Comparison of ENCODE assay signal across 16 cellular contexts in the genomic region with DNA sequence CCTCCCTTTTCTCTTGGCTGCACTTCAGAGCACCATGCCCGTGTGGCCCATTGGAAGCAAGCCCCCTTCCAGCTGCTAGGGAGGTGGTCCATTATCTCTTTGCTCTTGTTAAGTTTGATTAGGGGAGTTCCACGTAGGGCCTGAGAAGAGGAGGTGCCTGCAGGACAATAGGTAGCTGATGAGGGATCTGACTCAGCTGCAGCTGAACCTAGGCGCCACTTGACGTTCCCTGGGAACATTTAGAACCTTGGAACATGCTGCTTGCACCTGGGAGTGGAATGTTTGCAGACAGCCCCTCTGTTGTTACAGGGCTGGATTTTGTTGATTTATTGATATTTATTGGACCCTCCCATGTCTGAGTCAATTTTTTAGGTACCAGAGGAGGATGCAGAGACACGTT. TPM values are rescaled to one million over a fixed set of nuclear protein-coding genes. Genes with fewer than 3 reads are reported as not detected.
DNase-seq lines count a peak whose midpoint lies in the region; ATAC-seq lines count a peak whose summit lies in the region.
"Had no signal": no experiment of that assay in that cellular context is flagged by ENCODE, and none has a peak within 500 bp of the region (broad histone marks: within the 10 kb centered on the region; RNA-seq: fewer than 3 reads in every experiment).

No MANE protein-coding gene starts in this region.

- POLR2A ChIA-PET in naive thymus-derived CD4-positive, alpha-beta T cell (lab: Charles Lee), result interaction anchor here (0.9 to 8.7 kb wide), 3 partner anchors 11 to 35 kb away, joined by 3 to 104 read pairs (median 4); no protein-coding TSS in a partner anchor
- POLR2A ChIA-PET in naive thymus-derived CD8-positive, alpha-beta T cell (lab: Charles Lee), result no interaction called here

- H3K9me3 Mint-ChIP-seq in T-helper 2 cell treated with Interferon-gamma antibody and Interleukin-4, amounts not matched to agents 5 μg/mL and 100 μg/mL, for 36 hours, result no peaks in the 10 kb centered on the region
- no peaks in the 10 kb centered on the region for H3K9me3 Mint-ChIP-seq in naive thymus-derived CD4-positive, alpha-beta T cell
- H3K9me3 Mint-ChIP-seq in naive thymus-derived CD8-positive, alpha-beta T cell, result no peaks in the 10 kb centered on the region

- intact Hi-C loops in naive thymus-derived CD4-positive, alpha-beta T cell (cut with micrococcal nuclease), result no loop called here

- H3K4me3 ChIP-seq in H7 (ENCODE audit: insufficient read depth, low read depth, low read length), result no peak overlapping the region
- no peak overlapping the region for H3K4me3 ChIP-seq in naive thymus-derived CD4-positive, alpha-beta T cell (ENCODE audit: low read length)
- H3K4me3 ChIP-seq: ascending aorta, heart left ventricle, left ventricle myocardium inferior, uterus had no signal

- no peak for ATAC-seq in naive thymus-derived CD4-positive, alpha-beta T cell
- ATAC-seq in naive thymus-derived CD8-positive, alpha-beta T cell, result no peak
- ATAC-seq in GM21786 (IDR thresholded peaks at IDR 0.05; ENCODE audit: unreplicated experiment) (no peak), HG02610 (IDR thresholded peaks at IDR 0.05; ENCODE audit: unreplicated experiment) (no peak)
- ATAC-seq: heart left ventricle had no signal

- H3K4me3 Mint-ChIP-seq in T-helper 2 cell treated with Interferon-gamma antibody and Interleukin-4, amounts not matched to agents 5 μg/mL and 100 μg/mL, for 36 hours, result peak overlapping the region; percentile 99
- H3K4me3 Mint-ChIP-seq in naive thymus-derived CD4-positive, alpha-beta T cell, result peak overlapping the region in 5 of 10 donors; percentile 3 to 100 (median 16)
- peak overlapping the region in 2 of 10 donors; percentile 10 to 26 for H3K4me3 Mint-ChIP-seq in naive thymus-derived CD8-positive, alpha-beta T cell

- H3K36me3 ChIP-seq in H7 (replicated peaks; ENCODE audit: control insufficient read depth, insufficient read depth, low read length), result no peaks in the 10 kb centered on the region; the same call in 1 of the 2 replicates
- H3K36me3 ChIP-seq in naive thymus-derived CD4-positive, alpha-beta T cell (ENCODE audit: control insufficient read depth in 2 of 3, insufficient read depth in 3 of 3, low read length in 3 of 3), result peaks cover 0 to 3% (median 0%) of the 10 kb centered on the region in 3 experiments
- H3K36me3 ChIP-seq: ascending aorta, uterus had no signal

- H3K27me3 ChIP-seq in H7 (ENCODE audit: control insufficient read depth, insufficient read depth, low read length), result 0 out of 2 replicates have a peak, but pooled peaks cover 3% of the 10 kb centered on the region
- H3K27me3 ChIP-seq in naive thymus-derived CD4-positive, alpha-beta T cell (ENCODE audit: control insufficient read depth in 2 of 2, insufficient read depth in 2 of 2, low read length in 2 of 2), result no peaks in the 10 kb centered on the region
- H3K27me3 ChIP-seq: ascending aorta, heart left ventricle, uterus had no signal

- no peak overlapping the region for H3K27ac Mint-ChIP-seq in T-helper 2 cell treated with Interferon-gamma antibody and Interleukin-4, amounts not matched to agents 5 μg/mL and 100 μg/mL, for 36 hours
- H3K27ac Mint-ChIP-seq in naive thymus-derived CD4-positive, alpha-beta T cell, result peak overlapping the region in 8 of 9 donors; percentile 10 to 97 (median 38)
- H3K27ac Mint-ChIP-seq in naive thymus-derived CD8-positive, alpha-beta T cell, result no peak overlapping the region

- H3K36me3 Mint-ChIP-seq in T-helper 2 cell treated with Interferon-gamma antibody and Interleukin-4, amounts not matched to agents 5 μg/mL and 100 μg/mL, for 36 hours (ENCODE audit: low read depth), result peaks cover 65% of the 10 kb centered on the region
- peaks cover 3 to 55% (median 12%) of the 10 kb centered on the region in 5 donors for H3K36me3 Mint-ChIP-seq in naive thymus-derived CD4-positive, alpha-beta T cell
- peaks cover 0 to 11% (median 2%) of the 10 kb centered on the region in 3 donors for H3K36me3 Mint-ChIP-seq in naive thymus-derived CD8-positive, alpha-beta T cell

- DNase-seq in T-helper 2 cell treated with Interferon-gamma antibody and Interleukin-4, amounts not matched to agents 5 μg/mL and 100 μg/mL, for 36 hours (ENCODE audit: low spot score), result no peak
- DNase-seq in T-helper 2 cell (no peak), H7 (peak; percentile 37), astrocyte of the hippocampus (ENCODE audit: low read depth, low spot score) (peak; percentile 28)
- no peak for DNase-seq in naive thymus-derived CD4-positive, alpha-beta T cell
- no peak for DNase-seq in naive thymus-derived CD8-positive, alpha-beta T cell
- DNase-seq: effector CD8-positive, alpha-beta T cell; EL; heart left ventricle; left ventricle myocardium inferior; stimulated activated CD8-positive, alpha-beta memory T cell treated with anti-CD3 and anti-CD28 coated beads, Interleukin-4, amount 100 ng/mL, for 48 hours; T1000; uterus had no signal

- no peak overlapping the region for H3K27ac ChIP-seq in naive thymus-derived CD4-positive, alpha-beta T cell (ENCODE audit: low read depth, low read length)
- H3K27ac ChIP-seq: left ventricle myocardium inferior, uterus had no signal

- H3K4me1 ChIP-seq in naive thymus-derived CD4-positive, alpha-beta T cell (ENCODE audit: control insufficient read depth in 2 of 2, insufficient read depth in 2 of 2, low read length in 2 of 2), result peaks cover 54 to 62% of the 10 kb centered on the region in 2 donors

- peaks cover 66% of the 10 kb centered on the region for H3K4me1 Mint-ChIP-seq in T-helper 2 cell treated with Interferon-gamma antibody and Interleukin-4, amounts not matched to agents 5 μg/mL and 100 μg/mL, for 36 hours (ENCODE audit: low read depth)
- H3K4me1 Mint-ChIP-seq in naive thymus-derived CD4-positive, alpha-beta T cell, result peaks cover 50 to 75% (median 70%) of the 10 kb centered on the region in 7 donors
- peaks cover 37 to 74% (median 62%) of the 10 kb centered on the region in 4 donors for H3K4me1 Mint-ChIP-seq in naive thymus-derived CD8-positive, alpha-beta T cell

- CTCF ChIA-PET in naive thymus-derived CD4-positive, alpha-beta T cell (lab: Charles Lee), result interaction anchor here (1.7 to 3.4 kb wide), 2 partner anchors 11 to 33 kb away, joined by 5 to 22 read pairs; no protein-coding TSS in a partner anchor

- no peaks in the 10 kb centered on the region for H3K9me3 ChIP-seq in naive thymus-derived CD4-positive, alpha-beta T cell (ENCODE audit: control insufficient read depth in 2 of 3, low read length in 3 of 3)
- H3K9me3 ChIP-seq: ascending aorta, heart left ventricle, left ventricle myocardium inferior, uterus had no signal

- H3K27me3 Mint-ChIP-seq in T-helper 2 cell treated with Interferon-gamma antibody and Interleukin-4, amounts not matched to agents 5 μg/mL and 100 μg/mL, for 36 hours (ENCODE audit: low read depth), result no peaks in the 10 kb centered on the region
- no peaks in the 10 kb centered on the region for H3K27me3 Mint-ChIP-seq in naive thymus-derived CD4-positive, alpha-beta T cell
- H3K27me3 Mint-ChIP-seq in naive thymus-derived CD8-positive, alpha-beta T cell, result no peaks in the 10 kb centered on the region

RNA-seq across cellular contexts. Expression of a gene that starts 4.7 kb away (rescaled TPM):
- 29.2 and 30.8 TPM in 2 replicates for total RNA-seq in H7 (2014; rRNA removed; shearing (Covaris generic))
- total RNA-seq in naive thymus-derived CD4-positive, alpha-beta T cell, result 100 to 1,000 TPM in 3 of 5 experiments, 10 to 100 TPM in 2; 27.4 to 142 (median 113) TPM
- polyA plus RNA-seq in naive thymus-derived CD4-positive, alpha-beta T cell, result 10 to 100 TPM in 1 of 2 donors, 1 to 10 TPM in 1; 4.0 to 11.5 TPM
- total RNA-seq in naive thymus-derived CD8-positive, alpha-beta T cell, result 10 to 100 TPM; 53.1 to 55.4 TPM
- polyA plus RNA-seq in naive thymus-derived CD8-positive, alpha-beta T cell, result 1 to 10 TPM in 2 of 3 donors, under 1 TPM in 1; 0.57 to 4.2 (median 1.7) TPM

Comparison
In these comparisons a context has a peak if more than half of its experiments do, and no peak if none do; other contexts are left out.
1. DNase-seq: peak in H7 (single experiment) and astrocyte of the hippocampus (single experiment); none in T-helper 2 cell treated with Interferon-gamma antibody and Interleukin-4, amounts not matched to agents 5 μg/mL and 100 μg/mL, for 36 hours (single experiment), T-helper 2 cell (0 of 5), naive thymus-derived CD4-positive, alpha-beta T cell (0 of 9) and naive thymus-derived CD8-positive, alpha-beta T cell (0 of 10).
2. H3K27ac Mint-ChIP-seq: peak in naive thymus-derived CD4-positive, alpha-beta T cell (8 of 9); none in T-helper 2 cell treated with Interferon-gamma antibody and Interleukin-4, amounts not matched to agents 5 μg/mL and 100 μg/mL, for 36 hours (single experiment) and naive thymus-derived CD8-positive, alpha-beta T cell (0 of 10).